In genomic region chr5:97553829-97554452, GRCh38 we compare ENCODE assay signal across 16 cellular contexts.
"Had no signal": no experiment of that assay in that cellular context is flagged by ENCODE, and none has a peak within 500 bp of the region (broad histone marks: within the 10 kb centered on the region; RNA-seq: fewer than 3 reads in every experiment).

No MANE protein-coding gene starts in this region.

- H3K27ac ChIP-seq: breast epithelium, hepatocyte, left ventricle myocardium inferior, neutrophil, parathyroid adenoma had no signal

- H3K4me1 ChIP-seq: breast epithelium, left ventricle myocardium inferior had no signal

- H2AFZ ChIP-seq: hepatocyte had no signal

- H3K9ac ChIP-seq: parathyroid adenoma had no signal

- H3K36me3 ChIP-seq: breast epithelium, left ventricle myocardium inferior, neutrophil had no signal

- DNase-seq: activated CD4-positive, alpha-beta T cell treated with anti-CD3 and anti-CD28 coated beads, Interleukin-2, amount 10 ng/mL, durations not matched to agents 24 days and 14 days; activated CD4-positive, CD25-positive, alpha-beta regulatory T cell; activated CD8-positive, alpha-beta memory T cell treated with anti-CD3 and anti-CD28 coated beads, Interleukin-2, amount 50 U/mL, for 48 hours; activated gamma-delta T cell treated with Interleukin-2 at 50 U/mL for 16 hours; activated T-cell treated with anti-CD3 and anti-CD28 coated beads, Interleukin-2, amount 50 U/mL, for 72 hours; aorta; cerebellar nuclear complex; effector memory CD4-positive, alpha-beta T cell; left ventricle myocardium inferior; mucosa of descending colon; natural killer cell; stimulated activated CD4-positive, alpha-beta T cell treated with anti-CD3 and anti-CD28 coated beads, Interleukin-12 subunit alpha, Interleukin-12 subunit beta, amount 100 ng/mL, for 4 hours had no signal

- H3K27me3 ChIP-seq: breast epithelium, hepatocyte, neutrophil had no signal

- H3K4me3 ChIP-seq: breast epithelium, hepatocyte, left ventricle myocardium inferior, mucosa of descending colon had no signal

- H3K79me2 ChIP-seq: hepatocyte, parathyroid adenoma had no signal

- H3K9me3 ChIP-seq: breast epithelium, left ventricle myocardium inferior, mucosa of descending colon, neutrophil had no signal

- H3K4me2 ChIP-seq: hepatocyte had no signal
